11 cellular contexts compared by ENCODE assay signal in the genomic region with DNA sequence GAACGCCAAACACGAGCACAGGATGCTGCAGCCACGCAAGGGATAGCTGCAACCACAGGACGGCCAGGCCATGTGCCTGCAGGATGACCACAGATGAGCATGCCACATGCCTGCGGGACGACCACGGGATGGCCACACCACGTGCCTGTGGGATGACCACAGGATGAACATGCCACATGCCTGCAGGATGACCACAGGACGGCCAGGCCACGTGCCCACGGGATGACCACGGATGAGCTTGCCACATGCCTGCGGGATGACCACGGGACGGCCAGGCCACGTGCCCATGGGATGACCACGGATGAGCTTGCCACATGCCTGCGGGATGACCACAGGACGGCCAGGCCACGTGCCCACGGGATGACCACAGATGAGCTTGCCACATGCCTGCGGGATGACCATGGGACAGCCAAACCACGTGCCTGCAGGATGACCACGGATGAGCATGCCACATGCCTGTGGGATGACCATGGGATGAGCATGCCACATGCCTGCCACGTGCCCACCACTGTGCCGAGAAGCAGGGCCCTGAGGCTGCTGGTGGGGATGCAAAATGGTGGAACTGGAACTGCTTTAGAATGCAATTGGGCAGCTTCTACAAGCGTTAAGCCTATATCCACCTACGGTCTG.
"Had no signal": no experiment of that assay in that cellular context is flagged by ENCODE, and none has a peak within 500 bp of the region (broad histone marks: within the 10 kb centered on the region; RNA-seq: fewer than 3 reads in every experiment).

No MANE protein-coding gene starts in this region.

- H3K9me3 ChIP-seq: vagina had no signal

- H3K4me3 ChIP-seq: skin epidermis, vagina had no signal

- DNase-seq: activated CD4-positive, alpha-beta memory T cell treated with anti-CD3 and anti-CD28 coated beads, Interleukin-2, amount 10 ng/mL, durations not matched to agents 7 days and 5 days; activated gamma-delta T cell treated with Interleukin-2 at 50 U/mL for 16 hours; activated T-cell treated with anti-CD3 and anti-CD28 coated beads, Interleukin-2, amount 50 U/mL, for 72 hours; central memory CD4-positive, alpha-beta T cell; effector memory CD4-positive, alpha-beta T cell; hippocampal formation; nephron progenitor cell; T-helper 1 cell had no signal

- H3K36me3 ChIP-seq: vagina had no signal

- H3K27me3 ChIP-seq: vagina had no signal

- ATAC-seq: activated T-cell treated with anti-CD3 and anti-CD28 coated beads, Interleukin-2, amount 50 U/mL, for 72 hours had no signal

- H3K27ac ChIP-seq: vagina, VCaP had no signal
